Comparison of ENCODE assay signal across 21 cellular contexts in genomic region chr9:107971241-107971640, GRCh38.
DNase-seq lines count a peak whose midpoint lies in the region; ATAC-seq, FAIRE-seq and TF ChIP-seq lines count a peak whose summit lies in the region.
"Had no signal": no experiment of that assay in that cellular context is flagged by ENCODE, and none has a peak within 500 bp of the region (broad histone marks: within the 10 kb centered on the region; RNA-seq: fewer than 3 reads in every experiment).

No MANE protein-coding gene starts in this region.

- POLR2A ChIA-PET in HepG2 (lab: Yijun Ruan, JAX), result no interaction called here

- in situ Hi-C loops in GM23248 (cut with MboI), result no loop called here
- in situ Hi-C loops in HepG2 (cut with HindIII; ENCODE audit: extremely low pct_ligation_motif_present, low pct_unique_long_range_greater_than_20kb), result no loop called here

- no peak for FAIRE-seq in bronchial epithelial cell (lab: Jason Lieb, UNC)
- no peak for FAIRE-seq in HepG2 (lab: Jason Lieb, UNC)
- FAIRE-seq: RCC 7860 had no signal

- H4K20me1 ChIP-seq in GM23248 (ENCODE audit: insufficient read depth) (no peaks in the 10 kb centered on the region), HepG2 (ENCODE audit: insufficient read depth, low read length) (no peaks in the 10 kb centered on the region)
- H4K20me1 ChIP-seq: BLaER1 had no signal

- H2AFZ ChIP-seq in GM23248 (no peak overlapping the region), HepG2 (ENCODE audit: low read length) (no peak overlapping the region)
- H2AFZ ChIP-seq: GM23338 had no signal

- ATAC-seq in right cardiac atrium, result peak; percentile 64 to 92
- ATAC-seq in sciatic nerve, result peak; percentile 65
- no peak for ATAC-seq in body of pancreas
- no peak for ATAC-seq in HG03521 (IDR thresholded peaks at IDR 0.05; ENCODE audit: unreplicated experiment)
- ATAC-seq in HepG2, result no peak
- ATAC-seq: GM23338, HCT116 had no signal

- TF ChIP-seq EP300 in HepG2 (IDR thresholded peaks at IDR 0.05; ENCODE audit: low read depth in 2 of 2, low read length in 2 of 2), result no peak
- no peak for TF ChIP-seq EP300 in HepG2 (CRISPR knock-in tag; IDR thresholded peaks at IDR 0.05; ENCODE audit: borderline replicate concordance)

- H3K9ac ChIP-seq in GM23248 (no peak overlapping the region), HepG2 (ENCODE audit: insufficient read depth, low read depth, low read length) (no peak overlapping the region)
- H3K9ac ChIP-seq: BLaER1 had no signal

- H3K79me2 ChIP-seq in GM23248 (ENCODE audit: insufficient read depth) (no peaks in the 10 kb centered on the region), HepG2 (ENCODE audit: insufficient read depth, low read length) (no peaks in the 10 kb centered on the region)

- no peak for TF ChIP-seq RAD21 in HepG2 (CRISPR knock-in tag; IDR thresholded peaks at IDR 0.05)

- peak; percentile 20 for DNase-seq in GM23248
- peak; percentile 54 for DNase-seq in bronchial epithelial cell (ENCODE audit: low read depth)
- DNase-seq in right cardiac atrium, result no peak
- DNase-seq in sciatic nerve (ENCODE audit: low spot score), result no peak
- no peak for DNase-seq in body of pancreas
- DNase-seq in HepG2 (ENCODE audit: low spot score), result no peak
- DNase-seq: CD4-positive, alpha-beta memory T cell; DMS153; GDM1; MM.1S; NCI-H1092; NCI-H2081; NCI-H510A; NCI-H748 treated with DMSO at 0.1 percent for 48 hours; NK-92 treated with Interleukin-12 subunit alpha and Interleukin-12 subunit beta, amount 100 ng/mL, for 24 hours; SHP77 had no signal

- H3K27ac ChIP-seq in GM23248 (no peak overlapping the region), right cardiac atrium (ENCODE audit: low read length) (no peak overlapping the region), body of pancreas (no peak overlapping the region), HepG2 (ENCODE audit: extremely low read length, insufficient read depth, low read length) (no peak overlapping the region)
- H3K27ac ChIP-seq: BLaER1 had no signal

- H3K36me3 ChIP-seq in GM23248 (ENCODE audit: low read depth) (no peaks in the 10 kb centered on the region), bronchial epithelial cell (ENCODE audit: control insufficient read depth, insufficient read depth, low read length) (no peaks in the 10 kb centered on the region), body of pancreas (replicated peaks in 1 of 2; ENCODE audit: insufficient read depth in 1 of 2, low read depth in 2 of 2) (no peaks in the 10 kb centered on the region), HepG2 (replicated peaks in 1 of 2; ENCODE audit: control insufficient read depth in 1 of 2, insufficient read depth in 2 of 2, low read length in 2 of 2) (no peaks in the 10 kb centered on the region)
- H3K36me3 ChIP-seq: BLaER1 had no signal

- TF ChIP-seq CTCF in bronchial epithelial cell (IDR thresholded peaks at IDR 0.05; ENCODE audit: insufficient read depth, low read length, severe bottlenecking) (no peak), body of pancreas (IDR thresholded peaks at IDR 0.05) (no peak), HepG2 (CRISPR knock-in tag; IDR thresholded peaks at IDR 0.05) (no peak)

- H3K9me2 ChIP-seq in GM23248 (ENCODE audit: insufficient read depth), result no peaks in the 10 kb centered on the region

- H3K9me3 ChIP-seq in GM23248 (ENCODE audit: low read depth) (no peaks in the 10 kb centered on the region), right cardiac atrium (ENCODE audit: control insufficient read depth, low read length) (no peaks in the 10 kb centered on the region), body of pancreas (no peaks in the 10 kb centered on the region), HepG2 (ENCODE audit: low read length) (no peaks in the 10 kb centered on the region)
- H3K9me3 ChIP-seq: BLaER1 had no signal

- intact Hi-C loops in right cardiac atrium (cut with DNase I), result no loop called here
- intact Hi-C loops in sciatic nerve (cut with DNase I), result no loop called here
- intact Hi-C loops in body of pancreas (cut with DNase I), result no loop called here
- intact Hi-C loops in HepG2 (cut with micrococcal nuclease; ENCODE audit: unreplicated experiment), result no loop called here

- CTCF ChIA-PET in HepG2 (lab: Yijun Ruan, JAX; ENCODE audit: low intra/inter-chr PET ratio, low total read pairs), result no interaction called here

- BruUV-seq in HepG2 (replicated peaks; lab: Mats Ljungman, UMichigan), result no TSS peak

- H3K4me2 ChIP-seq in GM23248 (ENCODE audit: unreplicated experiment) (no peak overlapping the region), HepG2 (ENCODE audit: low read depth, low read length) (no peak overlapping the region)
- H3K4me2 ChIP-seq: BLaER1, GM23338 had no signal

- H3K27me3 ChIP-seq in GM23248 (replicated peaks; ENCODE audit: insufficient read depth) (no peaks in the 10 kb centered on the region), bronchial epithelial cell (ENCODE audit: control insufficient read depth, insufficient read depth, low read length) (no peaks in the 10 kb centered on the region), right cardiac atrium (ENCODE audit: control insufficient read depth, insufficient read depth) (no peaks in the 10 kb centered on the region), body of pancreas (no peaks in the 10 kb centered on the region), HepG2 (ENCODE audit: control insufficient read depth in 1 of 2, insufficient read depth in 2 of 2, low read length in 2 of 2) (peaks cover 0 to 8% of the 10 kb centered on the region in 2 experiments; a peak in 1 of 5 replicates)
- H3K27me3 ChIP-seq: BLaER1 had no signal

- TF ChIP-seq POLR2A in body of pancreas (IDR thresholded peaks at IDR 0.05) (no peak), HepG2 (IDR thresholded peaks at IDR 0.05; ENCODE audit: insufficient read depth in 1 of 2, low read depth in 2 of 2, low read length in 2 of 2) (no peak)

- H3F3A ChIP-seq in GM23248 (ENCODE audit: insufficient read depth), result peaks cover 7% of the 10 kb centered on the region; the same call in 1 of the 2 replicates

- H3K4me3 ChIP-seq in GM23248 (no peak overlapping the region), bronchial epithelial cell (ENCODE audit: low read depth, low read length) (no peak overlapping the region), right cardiac atrium (ENCODE audit: low read length) (no peak overlapping the region), body of pancreas (no peak overlapping the region), HepG2 (replicated peaks in 1 of 3; ENCODE audit: insufficient read depth in 1 of 3, low read depth in 2 of 3, low read length in 3 of 3) (no peak overlapping the region)
- H3K4me3 ChIP-seq: BLaER1, GM23338 had no signal

- H3K4me1 ChIP-seq in GM23248 (ENCODE audit: insufficient read depth), result peaks cover 7% of the 10 kb centered on the region; the same call in 1 of the 2 replicates
- H3K4me1 ChIP-seq in right cardiac atrium (ENCODE audit: control insufficient read depth, insufficient read depth, low read length), result no peaks in the 10 kb centered on the region
- no peaks in the 10 kb centered on the region for H3K4me1 ChIP-seq in body of pancreas
- no peaks in the 10 kb centered on the region for H3K4me1 ChIP-seq in HepG2 (ENCODE audit: insufficient read depth, low read length)

TF ChIP-seq in HepG2, 621 proteins besides CTCF, POLR2A, EP300 and RAD21 (continues in another document):
- TF ChIP-seq MEIS2 (CRISPR knock-in tag; IDR thresholded peaks at IDR 0.05), result no peak
- no peak for TF ChIP-seq ZNF605 (CRISPR knock-in tag; IDR thresholded peaks at IDR 0.05)
- TF ChIP-seq ZNF264 (CRISPR knock-in tag; IDR thresholded peaks at IDR 0.05), result no peak
- no peak for TF ChIP-seq KDM5A (IDR thresholded peaks at IDR 0.05; ENCODE audit: borderline replicate concordance, low read length)
- TF ChIP-seq, protein P1, sequence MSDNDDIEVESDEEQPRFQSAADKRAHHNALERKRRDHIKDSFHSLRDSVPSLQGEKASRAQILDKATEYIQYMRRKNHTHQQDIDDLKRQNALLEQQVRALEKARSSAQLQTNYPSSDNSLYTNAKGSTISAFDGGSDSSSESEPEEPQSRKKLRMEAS (IDR thresholded peaks at IDR 0.05), result no peak
- no peak for TF ChIP-seq ZBTB1 (CRISPR knock-in tag; IDR thresholded peaks at IDR 0.05; ENCODE audit: borderline replicate concordance)
- TF ChIP-seq AHR (CRISPR knock-in tag; IDR thresholded peaks at IDR 0.05), result no peak
- TF ChIP-seq ZNF33B (CRISPR knock-in tag; IDR thresholded peaks at IDR 0.05), result no peak
- TF ChIP-seq SOX5 (CRISPR knock-in tag; IDR thresholded peaks at IDR 0.05; ENCODE audit: borderline replicate concordance), result no peak
- no peak for TF ChIP-seq ZBTB34 (CRISPR knock-in tag; IDR thresholded peaks at IDR 0.05)
- TF ChIP-seq ZNF296 (CRISPR knock-in tag; conservative IDR thresholded peaks at IDR 0.05), result no peak
- no peak for TF ChIP-seq ZNF710 (CRISPR knock-in tag; IDR thresholded peaks at IDR 0.05; ENCODE audit: borderline replicate concordance)
- TF ChIP-seq ZNF354B (CRISPR knock-in tag; IDR thresholded peaks at IDR 0.05), result no peak
- no peak for TF ChIP-seq ZNF558 (CRISPR knock-in tag; IDR thresholded peaks at IDR 0.05; ENCODE audit: borderline replicate concordance)
- no peak for TF ChIP-seq ZNF326 (CRISPR knock-in tag; IDR thresholded peaks at IDR 0.05; ENCODE audit: borderline replicate concordance)
- no peak for TF ChIP-seq ZFX (CRISPR knock-in tag; IDR thresholded peaks at IDR 0.05; ENCODE audit: low read depth)

Comparison
In these comparisons a context has a peak if more than half of its experiments do, and no peak if none do; other contexts are left out.
1. DNase-seq: peak in GM23248 (single experiment) and bronchial epithelial cell (single experiment); none in right cardiac atrium (0 of 3), sciatic nerve (single experiment), body of pancreas (0 of 4) and HepG2 (single experiment).
2. ATAC-seq: peak in right cardiac atrium (2 of 2) and sciatic nerve (single experiment); none in body of pancreas (single experiment), HG03521 (single experiment) and HepG2 (single experiment).